Comparison of ENCODE assay signal across 14 cellular contexts in genomic region chr12:106276032-106276728, GRCh38. TPM values are rescaled to one million over a fixed set of nuclear protein-coding genes. Genes with fewer than 3 reads are reported as not detected.
DNase-seq lines count a peak whose midpoint lies in the region; ATAC-seq, FAIRE-seq and TF ChIP-seq lines count a peak whose summit lies in the region.
"Had no signal": no experiment of that assay in that cellular context is flagged by ENCODE, and none has a peak within 500 bp of the region (broad histone marks: within the 10 kb centered on the region; RNA-seq: fewer than 3 reads in every experiment).

No MANE protein-coding gene starts in this region.

- no peak overlapping the region for H3K4me3 ChIP-seq in upper lobe of left lung
- H3K4me3 ChIP-seq: breast epithelium, Peyer's patch had no signal

- peak; percentile 84 for FAIRE-seq in GM12892 (lab: Jason Lieb, UNC)
- FAIRE-seq: islet of Langerhans had no signal

- H3K4me1 ChIP-seq in upper lobe of left lung = peaks cover 0 to 6% (median 0%) of the 10 kb centered on the region in 4 donors
- H3K4me1 ChIP-seq: breast epithelium had no signal

- no peaks in the 10 kb centered on the region for H3K9me3 ChIP-seq in upper lobe of left lung
- H3K9me3 ChIP-seq: breast epithelium, Peyer's patch had no signal

- TF ChIP-seq POLR2A in GM12892 (IDR thresholded peaks at IDR 0.05; ENCODE audit: low read depth, low read length) (no peak), upper lobe of left lung (IDR thresholded peaks at IDR 0.05) (no peak)

- 84 to 86% methylated on average over 4 of the region's 4 CpGs for WGBS in upper lobe of left lung, 2 donors

- ATAC-seq in GM19452 (IDR thresholded peaks at IDR 0.05; ENCODE audit: unreplicated experiment) (peak; percentile 84), HG02870 (IDR thresholded peaks at IDR 0.05; ENCODE audit: unreplicated experiment) (peak; percentile 79), HG03521 (IDR thresholded peaks at IDR 0.05; ENCODE audit: unreplicated experiment) (peak; percentile 76), upper lobe of left lung (ENCODE audit: low FRiP score in 2 of 2) (no peak)

- H3K36me3 ChIP-seq in upper lobe of left lung = no peaks in the 10 kb centered on the region
- H3K36me3 ChIP-seq: breast epithelium, Peyer's patch had no signal

- DNase-seq in GM12892 (ENCODE audit: insufficient read length) = no peak
- DNase-seq in NCI-H774 (lab: John Stamatoyannopoulos, UW) = no peak
- DNase-seq in effector CD4-positive, alpha-beta T cell = no peak
- DNase-seq in upper lobe of left lung = no peak
- no peak for DNase-seq in cerebellar nuclear complex (lab: John Stamatoyannopoulos, UW)
- DNase-seq: NCI-H1417 treated with DMSO at 0.1 percent for 48 hours; stimulated activated CD4-positive, alpha-beta T cell treated with anti-CD3 and anti-CD28 coated beads, Interleukin-1b, Interleukin-23, amount 100 ng/mL, for 48 hours had no signal

- TF ChIP-seq EP300 in upper lobe of left lung (IDR thresholded peaks at IDR 0.05) = no peak

- H3K27ac ChIP-seq in upper lobe of left lung = no peak overlapping the region
- H3K27ac ChIP-seq: HL-60, Peyer's patch had no signal

- no peak for TF ChIP-seq CTCF in upper lobe of left lung (IDR thresholded peaks at IDR 0.05)

- H3K27me3 ChIP-seq in upper lobe of left lung = no peaks in the 10 kb centered on the region
- H3K27me3 ChIP-seq: breast epithelium, Peyer's patch had no signal

RNA-seq across cellular contexts. Expression of gene TCP11L2, which starts 26.4 kb away (rescaled TPM):
- polyA plus RNA-seq in GM12892 (2012; ENCODE audit: missing spikeins) = 1.8 TPM
- total RNA-seq in upper lobe of left lung = 10 to 100 TPM; 43.2 to 77.5 (median 56.2) TPM

RNA-seq across cellular contexts. Expression of gene CKAP4, which starts 28.4 kb away (rescaled TPM):
- 7.0 TPM for polyA plus RNA-seq in GM12892 (2012; ENCODE audit: missing spikeins)
- 10 to 100 TPM; 16.8 to 70.8 (median 44.5) TPM for total RNA-seq in upper lobe of left lung

Comparison
In these comparisons a context has a peak if more than half of its experiments do, and no peak if none do; other contexts are left out.
1. ATAC-seq: peak in GM19452 (single experiment), HG02870 (single experiment) and HG03521 (single experiment); none in upper lobe of left lung (0 of 2).